Comparison of ENCODE assay signal across 40 cellular contexts in the genomic region with DNA sequence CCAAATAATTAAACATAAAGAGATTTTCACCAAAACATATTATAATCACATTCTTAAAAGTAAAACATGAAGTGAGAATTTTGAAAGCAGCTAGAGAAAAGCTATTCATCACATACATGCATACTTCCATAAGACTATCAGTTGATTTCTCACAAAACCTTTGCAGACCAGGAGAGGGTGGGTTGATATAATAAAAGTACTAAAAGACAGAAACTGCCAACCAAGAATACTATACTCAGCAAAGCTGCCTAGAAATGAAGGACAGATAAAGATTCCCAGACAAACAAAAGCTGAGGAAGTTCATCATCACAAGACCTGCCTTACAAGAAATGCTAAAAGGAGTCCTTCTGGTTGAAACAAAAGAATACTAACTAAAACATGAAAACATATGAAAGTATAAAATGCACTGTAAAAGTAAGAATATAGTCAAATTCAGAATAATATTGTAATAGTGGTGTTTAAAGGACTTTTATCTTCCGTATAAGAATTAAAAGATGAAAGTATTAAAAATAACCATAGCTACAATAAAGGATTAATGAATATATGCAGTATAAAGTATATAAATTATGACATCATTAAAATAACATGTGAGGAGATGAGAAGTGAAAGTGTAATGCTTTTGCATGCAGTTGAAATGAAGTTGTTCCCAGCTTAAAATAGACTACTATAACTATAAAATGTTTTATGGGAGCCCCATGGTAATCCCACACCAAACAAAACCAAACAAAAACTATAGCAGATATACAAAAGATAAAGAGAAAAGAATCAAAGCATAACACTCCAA.
"Had no signal": no experiment of that assay in that cellular context is flagged by ENCODE, and none has a peak within 500 bp of the region (broad histone marks: within the 10 kb centered on the region; RNA-seq: fewer than 3 reads in every experiment).

No MANE protein-coding gene starts in this region.

- H3K27me3 ChIP-seq: adrenal gland, ascending aorta, body of pancreas, brain microvascular endothelial cell, breast epithelium, cardiac muscle cell had no signal

- DNase-seq: activated effector memory CD4-positive, alpha-beta T cell treated with anti-CD3 and anti-CD28 coated beads, Interleukin-2, amount 50 U/mL, for 16 hours; activated effector memory CD4-positive, alpha-beta T cell treated with Interleukin-2 at 50 U/mL for 16 hours; activated gamma-delta T cell; activated gamma-delta T cell treated with Interleukin-2 at 50 U/mL for 16 hours; activated naive CD4-positive, alpha-beta T cell; activated naive CD4-positive, alpha-beta T cell treated with anti-CD3 and anti-CD28 coated beads for 36 hours; activated naive CD4-positive, alpha-beta T cell treated with anti-CD3 and anti-CD28 coated beads, Interleukin-2, amount 10 ng/mL, durations not matched to agents 7 days and 5 days; activated naive CD4-positive, alpha-beta T cell treated with anti-CD3 and anti-CD28 coated beads, Interleukin-2, amount 50 U/mL, for 16 hours; activated naive CD4-positive, alpha-beta T cell treated with Interleukin-2 at 50 U/mL for 16 hours; activated naive CD8-positive, alpha-beta T cell treated with anti-CD3 and anti-CD28 coated beads for 36 hours; activated naive CD8-positive, alpha-beta T cell treated with anti-CD3 and anti-CD28 coated beads, Interleukin-2, amount 10 ng/mL, durations not matched to agents 7 days and 5 days; activated naive CD8-positive, alpha-beta T cell treated with anti-CD3 and anti-CD28 coated beads, Interleukin-2, amount 50 U/mL, for 24 hours; activated T-cell treated with anti-CD3 and anti-CD28 coated beads, Interleukin-2, amount 50 U/mL, for 1 hour; activated T-cell treated with anti-CD3 and anti-CD28 coated beads, Interleukin-2, amount 50 U/mL, for 24 hours; activated T-cell treated with anti-CD3 and anti-CD28 coated beads, Interleukin-2, amount 50 U/mL, for 4 hours; activated T-cell treated with anti-CD3 and anti-CD28 coated beads, Interleukin-2, amount 50 U/mL, for 48 hours; activated T-cell treated with anti-CD3 and anti-CD28 coated beads, Interleukin-2, amount 50 U/mL, for 72 hours; adrenal gland; amniotic stem cell; amygdala; anterior cingulate cortex; aorta; body of pancreas; brain microvascular endothelial cell; caudate nucleus; central memory CD4-positive, alpha-beta T cell; cerebellar nuclear complex had no signal

- ATAC-seq: activated naive CD4-positive, alpha-beta T cell treated with anti-CD3 and anti-CD28 coated beads, Interleukin-2, amount 50 U/mL, for 72 hours; activated naive CD8-positive, alpha-beta T cell treated with anti-CD3 and anti-CD28 coated beads, Interleukin-2, amount 50 U/mL, for 24 hours; activated T-cell treated with anti-CD3 and anti-CD28 coated beads, Interleukin-2, amount 50 U/mL, for 4 hours; activated T-cell treated with anti-CD3 and anti-CD28 coated beads, Interleukin-2, amount 50 U/mL, for 72 hours; activated T-helper 17 cell treated with anti-CD3 and anti-CD28 coated beads, Interleukin-2, amount 50 U/mL, for 72 hours; body of pancreas had no signal

- H3K4me1 ChIP-seq: adrenal gland, ascending aorta, body of pancreas, breast epithelium had no signal

- H3K36me3 ChIP-seq: adrenal gland, ascending aorta, brain microvascular endothelial cell, breast epithelium, cardiac muscle cell had no signal

- H3K27ac ChIP-seq: adrenal gland, ascending aorta, body of pancreas, brain microvascular endothelial cell, breast epithelium, cardiac muscle cell had no signal

- H3K4me3 ChIP-seq: adrenal gland, ascending aorta, body of pancreas, breast epithelium, cardiac muscle cell had no signal

- H3K9me3 ChIP-seq: body of pancreas had no signal

- H3K4me3 Mint-ChIP-seq: activated naive CD4-positive, alpha-beta T cell treated with anti-CD3 and anti-CD28 coated beads for 36 hours; activated naive CD4-positive, alpha-beta T cell treated with anti-CD3 and anti-CD28 coated beads, Interleukin-2, amount 10 ng/mL, durations not matched to agents 7 days and 5 days; activated naive CD4-positive, alpha-beta T cell treated with anti-CD3 and anti-CD28 coated beads, Interleukin-2, amount 50 U/mL, for 24 hours; activated naive CD8-positive, alpha-beta T cell; activated naive CD8-positive, alpha-beta T cell treated with anti-CD3 and anti-CD28 coated beads for 36 hours; activated naive CD8-positive, alpha-beta T cell treated with anti-CD3 and anti-CD28 coated beads, Interleukin-2, amount 10 ng/mL, durations not matched to agents 7 days and 5 days; activated naive CD8-positive, alpha-beta T cell treated with anti-CD3 and anti-CD28 coated beads, Interleukin-2, amount 50 U/mL, for 24 hours; activated T-cell treated with anti-CD3 and anti-CD28 coated beads, Interleukin-2, amount 50 U/mL, for 24 hours; activated T-cell treated with anti-CD3 and anti-CD28 coated beads, Interleukin-2, amount 50 U/mL, for 4 hours; activated T-cell treated with anti-CD3 and anti-CD28 coated beads, Interleukin-2, amount 50 U/mL, for 72 hours; activated T-helper 1 cell treated with anti-CD3 and anti-CD28 coated beads, Interleukin-12 subunit alpha, Interleukin-12 subunit beta, Interleukin-2, Interleukin-4 antibody, amounts not matched to agents 30 ng/mL and 10 ng/mL and 1 ng/mL, durations not matched to agents 14 hours and 24 hours and 36 hours; activated T-helper 17 cell treated with anti-CD3 and anti-CD28 coated beads, Interleukin-2, amount 50 U/mL, for 72 hours; brain; central memory CD8-positive, alpha-beta T cell had no signal

- FAIRE-seq: astrocyte, bronchial epithelial cell had no signal

- H3K27me3 Mint-ChIP-seq: activated naive CD8-positive, alpha-beta T cell treated with anti-CD3 and anti-CD28 coated beads for 36 hours; activated T-cell treated with anti-CD3 and anti-CD28 coated beads, Interleukin-2, amount 50 U/mL, for 24 hours; activated T-helper 17 cell treated with anti-CD3 and anti-CD28 coated beads, Interleukin-2, amount 50 U/mL, for 72 hours; central memory CD8-positive, alpha-beta T cell had no signal

- H3K36me3 Mint-ChIP-seq: activated naive CD4-positive, alpha-beta T cell treated with anti-CD3 and anti-CD28 coated beads, Interleukin-2, amount 10 ng/mL, durations not matched to agents 7 days and 5 days; activated naive CD4-positive, alpha-beta T cell treated with anti-CD3 and anti-CD28 coated beads, Interleukin-2, amount 50 U/mL, for 24 hours; activated naive CD8-positive, alpha-beta T cell treated with anti-CD3 and anti-CD28 coated beads, Interleukin-2, amount 10 ng/mL, durations not matched to agents 7 days and 5 days; brain had no signal

- H3K27ac Mint-ChIP-seq: activated naive CD4-positive, alpha-beta T cell treated with anti-CD3 and anti-CD28 coated beads for 36 hours; activated naive CD4-positive, alpha-beta T cell treated with anti-CD3 and anti-CD28 coated beads, Interleukin-2, amount 10 ng/mL, durations not matched to agents 7 days and 5 days; activated naive CD4-positive, alpha-beta T cell treated with anti-CD3 and anti-CD28 coated beads, Interleukin-2, amount 50 U/mL, for 24 hours; activated naive CD4-positive, alpha-beta T cell treated with anti-CD3 and anti-CD28 coated beads, Interleukin-2, amount 50 U/mL, for 72 hours; activated naive CD8-positive, alpha-beta T cell; activated naive CD8-positive, alpha-beta T cell treated with anti-CD3 and anti-CD28 coated beads for 36 hours; activated naive CD8-positive, alpha-beta T cell treated with anti-CD3 and anti-CD28 coated beads, Interleukin-2, amount 10 ng/mL, durations not matched to agents 7 days and 5 days; activated naive CD8-positive, alpha-beta T cell treated with anti-CD3 and anti-CD28 coated beads, Interleukin-2, amount 50 U/mL, for 24 hours; activated T-cell treated with anti-CD3 and anti-CD28 coated beads, Interleukin-2, amount 50 U/mL, for 24 hours; activated T-helper 1 cell treated with anti-CD3 and anti-CD28 coated beads, Interleukin-12 subunit alpha, Interleukin-12 subunit beta, Interleukin-2, Interleukin-4 antibody, amounts not matched to agents 30 ng/mL and 10 ng/mL and 1 ng/mL, durations not matched to agents 14 hours and 24 hours and 36 hours; activated T-helper 17 cell treated with anti-CD3 and anti-CD28 coated beads, Interleukin-2, amount 50 U/mL, for 72 hours; activated T-helper 2 cell treated with anti-CD3 and anti-CD28 coated beads, Interferon-gamma antibody, Interleukin-2, Interleukin-4, amounts not matched to agents 10 μg/mL and 5 μg/mL and 100 μg/mL, durations not matched to agents 14 hours and 24 hours and 36 hours; brain had no signal

- H3K4me1 Mint-ChIP-seq: activated naive CD4-positive, alpha-beta T cell treated with anti-CD3 and anti-CD28 coated beads, Interleukin-2, amount 10 ng/mL, durations not matched to agents 7 days and 5 days; activated naive CD4-positive, alpha-beta T cell treated with anti-CD3 and anti-CD28 coated beads, Interleukin-2, amount 50 U/mL, for 24 hours; activated naive CD8-positive, alpha-beta T cell treated with anti-CD3 and anti-CD28 coated beads for 36 hours; activated naive CD8-positive, alpha-beta T cell treated with anti-CD3 and anti-CD28 coated beads, Interleukin-2, amount 10 ng/mL, durations not matched to agents 7 days and 5 days; activated naive CD8-positive, alpha-beta T cell treated with anti-CD3 and anti-CD28 coated beads, Interleukin-2, amount 50 U/mL, for 24 hours; activated T-helper 17 cell treated with anti-CD3 and anti-CD28 coated beads, Interleukin-2, amount 50 U/mL, for 72 hours; brain; central memory CD8-positive, alpha-beta T cell had no signal
